In genomic region chr3:9810357-9810726, GRCh38 we compare ENCODE assay signal across 8 cellular contexts. TPM values are rescaled to one million over a fixed set of nuclear protein-coding genes. Genes with fewer than 3 reads are reported as not detected.
DNase-seq lines count a peak whose midpoint lies in the region; ATAC-seq and TF ChIP-seq lines count a peak whose summit lies in the region.

No MANE protein-coding gene starts in this region.

- BruUV-seq in PC-3 (replicated peaks; lab: Mats Ljungman, UMichigan) = no TSS peak

- H3K4me1 Mint-ChIP-seq in endothelial cell (ENCODE audit: unreplicated experiment) = peaks cover 21% of the 10 kb centered on the region
- H3K4me1 Mint-ChIP-seq in neural progenitor cell = peaks cover 30% of the 10 kb centered on the region

- H3K36me3 ChIP-seq in BLaER1 = peaks cover 43% of the 10 kb centered on the region
- H3K36me3 ChIP-seq in PC-3 (ENCODE audit: low read depth, low read length) = peaks cover 9% of the 10 kb centered on the region; the same call in 1 of the 2 replicates
- no peaks in the 10 kb centered on the region for H3K36me3 ChIP-seq in neural progenitor cell

- CTCF ChIA-PET in PC-3 (lab: Charles Lee) = no interaction called here

- H3K4me3 Mint-ChIP-seq in endothelial cell (ENCODE audit: unreplicated experiment) = peak overlapping the region; percentile 72
- H3K4me3 Mint-ChIP-seq in neural progenitor cell = peak overlapping the region; percentile 71

- peaks cover 15% of the 10 kb centered on the region; the same call in 1 of the 2 replicates for H4K20me1 ChIP-seq in BLaER1
- no peaks in the 10 kb centered on the region for H4K20me1 ChIP-seq in PC-3 (ENCODE audit: low read length)
- H4K20me1 ChIP-seq in neural progenitor cell (ENCODE audit: low read depth) = no peaks in the 10 kb centered on the region

- H3K27ac ChIP-seq in BLaER1 (peak overlapping the region; percentile 90), PC-3 (ENCODE audit: low read length) (no peak overlapping the region), neural progenitor cell (no peak overlapping the region)

- H3K4me2 ChIP-seq in BLaER1 (peak overlapping the region; percentile 87), PC-3 (ENCODE audit: low read length) (peak overlapping the region; percentile 99), neural progenitor cell (peak overlapping the region; percentile 90)

- TF ChIP-seq CTCF in PC-3 (conservative IDR thresholded peaks at IDR 0.05; ENCODE audit: low read depth, low read length) (no peak), endothelial cell (IDR thresholded peaks at IDR 0.05; ENCODE audit: unreplicated experiment) (no peak), neural progenitor cell (IDR thresholded peaks at IDR 0.05) (no peak)

- H3K79me2 ChIP-seq in PC-3 (ENCODE audit: low read length) (no peaks in the 10 kb centered on the region), neural progenitor cell (ENCODE audit: low read depth) (no peaks in the 10 kb centered on the region)

- H3F3A ChIP-seq in PC-3 (ENCODE audit: low read length, unreplicated experiment) (peaks cover 8% of the 10 kb centered on the region), neural progenitor cell (ENCODE audit: low read depth) (peaks cover 42% of the 10 kb centered on the region)

- H3K9me2 ChIP-seq in PC-3 (replicated peaks; ENCODE audit: low read length) = no peaks in the 10 kb centered on the region

- H3K9ac ChIP-seq in BLaER1 (peak overlapping the region; percentile 86), PC-3 (ENCODE audit: low read length) (peak overlapping the region; percentile 55), neural progenitor cell (peak overlapping the region; percentile 36)

- no peaks in the 10 kb centered on the region for H3K9me3 Mint-ChIP-seq in endothelial cell (ENCODE audit: unreplicated experiment)
- H3K9me3 Mint-ChIP-seq in neural progenitor cell = no peaks in the 10 kb centered on the region

- H3K36me3 Mint-ChIP-seq in endothelial cell (ENCODE audit: low read depth, unreplicated experiment) = peaks cover 22% of the 10 kb centered on the region
- peaks cover 5% of the 10 kb centered on the region for H3K36me3 Mint-ChIP-seq in neural progenitor cell

- intact Hi-C loops in PC-3 (cut with micrococcal nuclease) = no loop called here

- H3K4me3 ChIP-seq in BLaER1 (peak overlapping the region; percentile 81), PC-3 (ENCODE audit: low read length) (peak overlapping the region; percentile 80), neural progenitor cell (peak overlapping the region; percentile 69)

- H3K27ac Mint-ChIP-seq in endothelial cell (ENCODE audit: unreplicated experiment) (no peak overlapping the region), neural progenitor cell (no peak overlapping the region)

- DNase-seq in PC-3 (no peak), endothelial cell (ENCODE audit: low spot score) (no peak), neural progenitor cell (ENCODE audit: low spot score) (peak; percentile 62), NCI-H69 (lab: John Stamatoyannopoulos, UW) (no peak), globus pallidus (ENCODE audit: low spot score) (no peak)
- DNase-seq in activated CD4-positive, alpha-beta T cell treated with anti-CD3 and anti-CD28 coated beads, Interleukin-2, amount 50 U/mL, for 1 hour = no peak
- DNase-seq in effector CD4-positive, alpha-beta T cell = no peak

- H3K9me3 ChIP-seq in BLaER1 = no peaks in the 10 kb centered on the region
- no peaks in the 10 kb centered on the region for H3K9me3 ChIP-seq in PC-3 (ENCODE audit: low read length)
- no peaks in the 10 kb centered on the region for H3K9me3 ChIP-seq in neural progenitor cell (ENCODE audit: low read depth)

- peak; percentile 3 for ATAC-seq in PC-3

- POLR2A ChIA-PET in PC-3 (lab: Charles Lee; ENCODE audit: unreplicated experiment) = no interaction called here

- H3K4me1 ChIP-seq in BLaER1 = peaks cover 31% of the 10 kb centered on the region
- H3K4me1 ChIP-seq in PC-3 (ENCODE audit: insufficient read depth, low read length) = peaks cover 19% of the 10 kb centered on the region
- H3K4me1 ChIP-seq in neural progenitor cell = peaks cover 35% of the 10 kb centered on the region

- H2AFZ ChIP-seq in PC-3 (ENCODE audit: low read length) = peak overlapping the region; percentile 88
- H2AFZ ChIP-seq in neural progenitor cell (replicated peaks) = peak overlapping the region; percentile 85

- H3K27me3 ChIP-seq in BLaER1 (no peaks in the 10 kb centered on the region), PC-3 (ENCODE audit: low read length) (no peaks in the 10 kb centered on the region), neural progenitor cell (peaks cover 14% of the 10 kb centered on the region)

- H3K27me3 Mint-ChIP-seq in endothelial cell (ENCODE audit: unreplicated experiment) (peaks cover 13% of the 10 kb centered on the region), neural progenitor cell (ENCODE audit: insufficient read depth, low read depth) (no peaks in the 10 kb centered on the region)

RNA-seq across cellular contexts. Expression of gene TTLL3, which starts 0.3 kb away (rescaled TPM):
- total RNA-seq in PC-3 (2014; rRNA removed) = 8.4 and 11.6 TPM in 2 replicates
- total RNA-seq in endothelial cell (ENCODE audit: unreplicated experiment) = 34.4 TPM
- 15.0 and 36.1 TPM in 2 replicates for total RNA-seq in neural progenitor cell (ENCODE audit: low replicate concordance)

RNA-seq across cellular contexts. Expression of gene ARPC4, which starts 17.5 kb away (rescaled TPM):
- 131 and 223 TPM in 2 replicates for total RNA-seq in PC-3 (2014; rRNA removed)
- total RNA-seq in endothelial cell (ENCODE audit: unreplicated experiment) = 203 TPM
- 126 and 146 TPM in 2 replicates for total RNA-seq in neural progenitor cell (ENCODE audit: low replicate concordance)

RNA-seq across cellular contexts. Expression of gene TADA3, which starts 18.1 kb away (rescaled TPM):
- total RNA-seq in PC-3 (2014; rRNA removed) (85.4 and 85.9 TPM in 2 replicates), endothelial cell (ENCODE audit: unreplicated experiment) (35.4 TPM), neural progenitor cell (ENCODE audit: low replicate concordance) (50.8 and 86.3 TPM in 2 replicates)

RNA-seq across cellular contexts. Expression of gene RPUSD3, which starts 33.5 kb away (rescaled TPM):
- total RNA-seq in PC-3 (2014; rRNA removed) = 54.1 and 76.1 TPM in 2 replicates
- 43.5 TPM for total RNA-seq in endothelial cell (ENCODE audit: unreplicated experiment)
- total RNA-seq in neural progenitor cell (ENCODE audit: low replicate concordance) = 30.5 and 50.2 TPM in 2 replicates

RNA-seq across cellular contexts. Expression of gene CAMK1, which starts 40.6 kb away (rescaled TPM):
- 36.6 and 53.2 TPM in 2 replicates for total RNA-seq in PC-3 (2014; rRNA removed)
- total RNA-seq in endothelial cell (ENCODE audit: unreplicated experiment) = 6.0 TPM
- 24.9 and 32.4 TPM in 2 replicates for total RNA-seq in neural progenitor cell (ENCODE audit: low replicate concordance)

Comparison
In these comparisons a context has a peak if more than half of its experiments do, and no peak if none do; other contexts are left out.
1. H3K9ac ChIP-seq: peak in every context shown above with its lines; median percentile 86 in BLaER1; 55 in PC-3; 36 in neural progenitor cell.